ENCODE assay signal across 1 cellular context in the genomic region with DNA sequence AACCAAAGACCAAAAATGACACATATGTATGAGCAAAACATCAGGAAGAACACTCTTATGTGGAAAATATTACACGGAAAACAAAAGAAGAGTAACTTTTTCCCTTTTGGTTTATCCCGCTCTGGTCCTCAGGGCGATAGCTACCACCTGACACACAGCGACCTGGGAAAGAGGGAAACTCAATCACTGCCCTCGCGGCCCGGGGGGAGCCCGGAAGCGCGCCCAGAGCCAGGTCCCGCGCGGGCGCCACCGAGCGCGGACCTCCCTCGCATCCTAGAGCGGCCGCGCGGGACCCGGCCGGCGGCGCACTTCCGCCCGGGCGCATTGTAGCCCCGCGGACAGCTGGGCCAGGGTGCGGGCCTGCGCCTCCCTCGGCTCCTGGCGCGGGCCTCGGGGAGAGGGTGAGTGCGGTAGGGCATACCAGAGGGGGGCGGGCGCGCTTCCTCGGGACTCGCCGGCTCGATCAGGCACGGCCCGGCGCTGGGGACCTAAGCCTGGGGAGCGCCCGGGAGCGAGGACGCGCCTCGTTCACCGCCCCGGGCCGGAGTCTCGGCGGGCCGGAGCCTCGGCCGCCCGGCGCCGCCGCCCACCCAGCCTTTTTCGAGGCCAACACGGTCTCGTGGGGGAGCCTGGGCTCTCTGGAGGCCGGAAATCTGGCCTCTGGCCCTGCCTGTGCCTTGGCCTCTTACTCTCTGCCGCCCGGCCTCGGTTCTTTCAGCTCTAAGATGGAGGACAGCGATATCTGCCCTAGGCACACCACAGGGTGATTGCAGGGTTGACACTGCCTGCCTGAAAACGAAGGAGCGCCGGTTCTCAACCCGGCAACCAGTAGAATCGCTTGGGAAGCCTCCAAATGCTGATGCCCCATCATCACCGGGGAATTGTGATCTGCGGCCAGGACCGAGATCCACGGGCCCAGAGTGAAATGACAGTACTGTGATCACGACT.
TF ChIP-seq lines count a peak whose summit lies in the region.

A gene with protein sequence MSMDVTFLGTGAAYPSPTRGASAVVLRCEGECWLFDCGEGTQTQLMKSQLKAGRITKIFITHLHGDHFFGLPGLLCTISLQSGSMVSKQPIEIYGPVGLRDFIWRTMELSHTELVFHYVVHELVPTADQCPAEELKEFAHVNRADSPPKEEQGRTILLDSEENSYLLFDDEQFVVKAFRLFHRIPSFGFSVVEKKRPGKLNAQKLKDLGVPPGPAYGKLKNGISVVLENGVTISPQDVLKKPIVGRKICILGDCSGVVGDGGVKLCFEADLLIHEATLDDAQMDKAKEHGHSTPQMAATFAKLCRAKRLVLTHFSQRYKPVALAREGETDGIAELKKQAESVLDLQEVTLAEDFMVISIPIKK (plus strand): TSS at position 327 of the 948 bp plus-strand sequence. CDS start 6,365 bp downstream, outside the sequence.

TF ChIP-seq in HepG2, 621 proteins besides CTCF, POLR2A, EP300 and RAD21 (continued from another document and continues in another):
- TF ChIP-seq ZNF251 (CRISPR knock-in tag; IDR thresholded peaks at IDR 0.05) (no peak), MLX (CRISPR knock-in tag; IDR thresholded peaks at IDR 0.05) (no peak), ZNF326 (CRISPR knock-in tag; IDR thresholded peaks at IDR 0.05; ENCODE audit: borderline replicate concordance) (no peak), ZNF660 (CRISPR knock-in tag; IDR thresholded peaks at IDR 0.05; ENCODE audit: borderline replicate concordance, low read depth) (no peak), ZNF75D (CRISPR knock-in tag; IDR thresholded peaks at IDR 0.05; ENCODE audit: borderline replicate concordance) (no peak), SNAPC5 (CRISPR knock-in tag; IDR thresholded peaks at IDR 0.05; ENCODE audit: borderline replicate concordance) (peak; percentile 64; the same call in 1 of the 2 replicates), UBTF (CRISPR knock-in tag; IDR thresholded peaks at IDR 0.05) (peak; percentile 99), ZNF333 (CRISPR knock-in tag; IDR thresholded peaks at IDR 0.05; ENCODE audit: borderline replicate concordance) (no peak), CEBPG (CRISPR knock-in tag; IDR thresholded peaks at IDR 0.05) (no peak), ZNF136 (CRISPR knock-in tag; IDR thresholded peaks at IDR 0.05; ENCODE audit: low read depth) (no peak), ELF1 (CRISPR knock-in tag; IDR thresholded peaks at IDR 0.05) (peak; percentile 81), ZNF674 (CRISPR knock-in tag; IDR thresholded peaks at IDR 0.05; ENCODE audit: low read depth) (peak; percentile 69; the same call in 1 of the 2 replicates), ZNF790 (CRISPR knock-in tag; IDR thresholded peaks at IDR 0.05; ENCODE audit: borderline replicate concordance) (no peak), ZBTB25 (CRISPR knock-in tag; IDR thresholded peaks at IDR 0.05) (no peak), PHF5A (CRISPR knock-in tag; IDR thresholded peaks at IDR 0.05; ENCODE audit: low read depth, unreplicated experiment) (no peak), POLR2AphosphoS5 (IDR thresholded peaks at IDR 0.05; ENCODE audit: low read depth, low read length) (peak; percentile 76), HCFC1 (IDR thresholded peaks at IDR 0.05; ENCODE audit: low read depth, low read length) (peak; percentile 31; the same call in 1 of the 2 replicates), ZNF101 (CRISPR knock-in tag; IDR thresholded peaks at IDR 0.05; ENCODE audit: borderline replicate concordance, low read depth) (no peak), ZNF780A (CRISPR knock-in tag; IDR thresholded peaks at IDR 0.05) (no peak), ZFX (CRISPR knock-in tag; IDR thresholded peaks at IDR 0.05; ENCODE audit: low read depth) (peak; percentile 96), ZNF30 (CRISPR knock-in tag; IDR thresholded peaks at IDR 0.05) (no peak), SNAI1 (CRISPR knock-in tag; IDR thresholded peaks at IDR 0.05; ENCODE audit: borderline replicate concordance) (no peak), FOSL2 (CRISPR knock-in tag; IDR thresholded peaks at IDR 0.05) (peak; percentile 36; the same call in 1 of the 2 replicates), NFATC3 (CRISPR knock-in tag; IDR thresholded peaks at IDR 0.05) (no peak), ZNF768 (CRISPR knock-in tag; IDR thresholded peaks at IDR 0.05) (peak; percentile 77; the same call in 1 of the 2 replicates), ZNF766 (CRISPR knock-in tag; IDR thresholded peaks at IDR 0.05; ENCODE audit: borderline replicate concordance) (no peak; the same call in 1 of the 2 replicates), ZNF335 (CRISPR knock-in tag; IDR thresholded peaks at IDR 0.05) (peak; percentile 16; the same call in 1 of the 2 replicates), ZSCAN20 (CRISPR knock-in tag; IDR thresholded peaks at IDR 0.05; ENCODE audit: borderline replicate concordance) (peak; percentile 85; the same call in 1 of the 2 replicates), SMAD9 (CRISPR knock-in tag; IDR thresholded peaks at IDR 0.05) (no peak), IRF2 (CRISPR knock-in tag; IDR thresholded peaks at IDR 0.05) (no peak; the same call in 1 of the 2 replicates), ZSCAN29 (CRISPR knock-in tag; conservative IDR thresholded peaks at IDR 0.05) (no peak), ZNF724P (CRISPR knock-in tag; IDR thresholded peaks at IDR 0.05; ENCODE audit: borderline replicate concordance) (0 out of 2 replicates have a peak, but pooled peaks have one; percentile 19), TEAD3 (CRISPR knock-in tag; optimal IDR thresholded peaks at IDR 0.05; ENCODE audit: borderline replicate concordance) (peak; percentile 38), NR3C1 (CRISPR knock-in tag; IDR thresholded peaks at IDR 0.05) (no peak), ZMYM2 (CRISPR knock-in tag; IDR thresholded peaks at IDR 0.05) (no peak), ZNF580 (CRISPR knock-in tag; IDR thresholded peaks at IDR 0.05; ENCODE audit: borderline replicate concordance, low read depth) (no peak; the same call in 1 of the 2 replicates), ZKSCAN8 (CRISPR knock-in tag; IDR thresholded peaks at IDR 0.05; ENCODE audit: borderline replicate concordance) (no peak), ZBTB2 (CRISPR knock-in tag; IDR thresholded peaks at IDR 0.05; ENCODE audit: low read depth) (no peak), RFXAP (CRISPR knock-in tag; IDR thresholded peaks at IDR 0.05; ENCODE audit: borderline replicate concordance) (peak; percentile 66; the same call in 1 of the 2 replicates), BCL3 (CRISPR knock-in tag; IDR thresholded peaks at IDR 0.05) (peak; percentile 93), ZNF629 (CRISPR knock-in tag; conservative IDR thresholded peaks at IDR 0.05) (no peak), ZC3H4 (CRISPR knock-in tag; IDR thresholded peaks at IDR 0.05; ENCODE audit: borderline replicate concordance) (no peak), SIN3A (IDR thresholded peaks at IDR 0.05; ENCODE audit: borderline replicate concordance, low read depth, low read length) (no peak), ZNF572 (CRISPR knock-in tag; IDR thresholded peaks at IDR 0.05) (no peak), ZBTB1 (CRISPR knock-in tag; IDR thresholded peaks at IDR 0.05; ENCODE audit: borderline replicate concordance) (no peak; the same call in 1 of the 2 replicates), ZNF607 (CRISPR knock-in tag; IDR thresholded peaks at IDR 0.05; ENCODE audit: borderline replicate concordance) (peak; percentile 46; the same call in 1 of the 2 replicates), CSRNP1 (CRISPR knock-in tag; IDR thresholded peaks at IDR 0.05) (peak; percentile 82), ZNF83 (CRISPR knock-in tag; IDR thresholded peaks at IDR 0.05; ENCODE audit: borderline replicate concordance) (no peak), ZBTB37 (CRISPR knock-in tag; IDR thresholded peaks at IDR 0.05) (no peak), SALL2 (CRISPR knock-in tag; IDR thresholded peaks at IDR 0.05) (peak; percentile 91), ZNF563 (CRISPR knock-in tag; IDR thresholded peaks at IDR 0.05) (peak; percentile 62; the same call in 1 of the 2 replicates)
- TF ChIP-seq, protein P1, sequence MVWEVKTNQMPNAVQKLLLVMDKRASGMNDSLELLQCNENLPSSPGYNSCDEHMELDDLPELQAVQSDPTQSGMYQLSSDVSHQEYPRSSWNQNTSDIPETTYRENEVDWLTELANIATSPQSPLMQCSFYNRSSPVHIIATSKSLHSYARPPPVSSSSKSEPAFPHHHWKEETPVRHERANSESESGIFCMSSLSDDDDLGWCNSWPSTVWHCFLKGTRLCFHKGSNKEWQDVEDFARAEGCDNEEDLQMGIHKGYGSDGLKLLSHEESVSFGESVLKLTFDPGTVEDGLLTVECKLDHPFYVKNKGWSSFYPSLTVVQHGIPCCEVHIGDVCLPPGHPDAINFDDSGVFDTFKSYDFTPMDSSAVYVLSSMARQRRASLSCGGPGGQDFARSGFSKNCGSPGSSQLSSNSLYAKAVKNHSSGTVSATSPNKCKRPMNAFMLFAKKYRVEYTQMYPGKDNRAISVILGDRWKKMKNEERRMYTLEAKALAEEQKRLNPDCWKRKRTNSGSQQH (CRISPR knock-in tag; IDR thresholded peaks at IDR 0.05; ENCODE audit: low read depth): no peak
